11 cellular contexts compared by ENCODE assay signal in genomic region chr22:26845016-26845728, GRCh38.
DNase-seq lines count a peak whose midpoint lies in the region; TF ChIP-seq lines count a peak whose summit lies in the region.
"Had no signal": no experiment of that assay in that cellular context is flagged by ENCODE, and none has a peak within 500 bp of the region (broad histone marks: within the 10 kb centered on the region; RNA-seq: fewer than 3 reads in every experiment).

No MANE protein-coding gene starts in this region.

- TF ChIP-seq POLR2A in NB4 (IDR thresholded peaks at IDR 0.05; ENCODE audit: extremely low read depth, insufficient read length) (no peak), stomach (IDR thresholded peaks at IDR 0.05) (no peak)

- no peak overlapping the region for H4K8ac ChIP-seq in mesenchymal stem cell (ENCODE audit: low read length)

- H3K4me2 ChIP-seq in mesenchymal stem cell (ENCODE audit: low read length, poor library complexity, severe bottlenecking), result no peak overlapping the region

- no peak overlapping the region for H4K91ac ChIP-seq in mesenchymal stem cell (ENCODE audit: low read length)

- no peak overlapping the region for H2BK15ac ChIP-seq in mesenchymal stem cell (ENCODE audit: low read depth, poor library complexity, severe bottlenecking)

- peak overlapping the region in 1 of 2 experiments; percentile 5 for H3K23ac ChIP-seq in mesenchymal stem cell (ENCODE audit: low read length in 2 of 2)

- intact Hi-C loops in stomach (cut with DNase I; ENCODE audit: low total_unique reads), result no loop called here

- no peak overlapping the region for H2AFZ ChIP-seq in mesenchymal stem cell (ENCODE audit: low read depth, low read length)

- H3K4me3 ChIP-seq in NB4 (ENCODE audit: low read depth, low read length) (no peak overlapping the region), mesenchymal stem cell (ENCODE audit: insufficient read depth in 1 of 2, low read depth in 1 of 2, low read length in 2 of 2) (no peak overlapping the region), stomach (no peak overlapping the region)

- peaks cover 15% of the 10 kb centered on the region for H3K4me1 ChIP-seq in mesenchymal stem cell (ENCODE audit: control insufficient read depth, insufficient read depth, low read depth, low read length)
- no peaks in the 10 kb centered on the region for H3K4me1 ChIP-seq in stomach

- H3K27me3 ChIP-seq in mesenchymal stem cell (ENCODE audit: control insufficient read depth in 1 of 2, insufficient read depth in 1 of 2, low read length in 2 of 2), result peaks cover 0 to 24% of the 10 kb centered on the region in 2 experiments
- H3K27me3 ChIP-seq in stomach, result no peaks in the 10 kb centered on the region

- H2BK12ac ChIP-seq in mesenchymal stem cell (ENCODE audit: low read length in 2 of 2), result no peak overlapping the region

- no peak for TF ChIP-seq CTCF in NB4 (IDR thresholded peaks at IDR 0.05; ENCODE audit: low read depth, low read length)
- no peak for TF ChIP-seq CTCF in stomach (IDR thresholded peaks at IDR 0.05)

- H3K27ac ChIP-seq in mesenchymal stem cell (ENCODE audit: low read length, poor library complexity, severe bottlenecking) (peak overlapping the region; percentile 21), stomach (no peak overlapping the region)

- H3K9ac ChIP-seq in mesenchymal stem cell (ENCODE audit: low read length), result no peak overlapping the region

- H3K4ac ChIP-seq in mesenchymal stem cell (ENCODE audit: low read depth in 1 of 2, low read length in 2 of 2), result no peak overlapping the region

- H3K9me3 ChIP-seq in mesenchymal stem cell (ENCODE audit: control insufficient read depth, low read length), result no peaks in the 10 kb centered on the region
- no peaks in the 10 kb centered on the region for H3K9me3 ChIP-seq in stomach

- H3K14ac ChIP-seq in mesenchymal stem cell (ENCODE audit: low read length in 2 of 2), result peak overlapping the region in 1 of 2 experiments; percentile 7

- H2BK120ac ChIP-seq in mesenchymal stem cell (ENCODE audit: low read depth, low read length), result no peak overlapping the region

- H3K18ac ChIP-seq in mesenchymal stem cell (ENCODE audit: low read depth in 1 of 2, low read length in 2 of 2), result no peak overlapping the region

- no peak for TF ChIP-seq EP300 in stomach (IDR thresholded peaks at IDR 0.05)

- H2BK5ac ChIP-seq in mesenchymal stem cell (ENCODE audit: low read depth, low read length, poor library complexity, severe bottlenecking), result no peak overlapping the region

- H3K36me3 ChIP-seq in mesenchymal stem cell (ENCODE audit: control insufficient read depth in 1 of 2, insufficient read depth in 2 of 2, low read depth in 1 of 2, low read length in 2 of 2), result no peaks in the 10 kb centered on the region
- no peaks in the 10 kb centered on the region for H3K36me3 ChIP-seq in stomach

- 68% methylated on average over 10 of the region's 10 CpGs for WGBS in mesenchymal stem cell
- WGBS in stomach, 5 donors, result 43 to 48% (median 47%) methylated on average over 10 of the region's 10 CpGs

- no peak overlapping the region for H2AK5ac ChIP-seq in mesenchymal stem cell (ENCODE audit: low read length, severe bottlenecking)

- DNase-seq in NCI-H2081 (lab: John Stamatoyannopoulos, UW) (peak; percentile 13 to 53), NCI-H2081 treated with DMSO at 0.1 percent for 48 hours (lab: John Stamatoyannopoulos, UW) (no peak), NB4 (ENCODE audit: low read depth) (peak; percentile 4), RPMI7951 (ENCODE audit: low read depth) (peak; percentile 67), mesenchymal stem cell (peak; percentile 13), stomach (no peak), 8988T (no peak), NCI-H1436 treated with DMSO at 0.1 percent for 48 hours (lab: John Stamatoyannopoulos, UW) (no peak)
- DNase-seq: activated CD4-positive, alpha-beta T cell treated with anti-CD3 and anti-CD28 coated beads for 4 hours; NCI-H1694; SHP77 treated with DMSO at 0.1 percent for 48 hours had no signal

- H3K79me1 ChIP-seq in mesenchymal stem cell (replicated peaks; ENCODE audit: low read length, poor library complexity, severe bottlenecking), result no peaks in the 10 kb centered on the region

Comparison
In these comparisons a context has a peak if more than half of its experiments do, and no peak if none do; other contexts are left out.
1. DNase-seq: peak in NCI-H2081 (2 of 2), NB4 (single experiment), RPMI7951 (single experiment) and mesenchymal stem cell (single experiment); none in NCI-H2081 treated with DMSO at 0.1 percent for 48 hours (single experiment), stomach (single experiment), 8988T (single experiment) and NCI-H1436 treated with DMSO at 0.1 percent for 48 hours (single experiment).